Comparison of ENCODE assay signal across 1 cellular context in the genomic region with DNA sequence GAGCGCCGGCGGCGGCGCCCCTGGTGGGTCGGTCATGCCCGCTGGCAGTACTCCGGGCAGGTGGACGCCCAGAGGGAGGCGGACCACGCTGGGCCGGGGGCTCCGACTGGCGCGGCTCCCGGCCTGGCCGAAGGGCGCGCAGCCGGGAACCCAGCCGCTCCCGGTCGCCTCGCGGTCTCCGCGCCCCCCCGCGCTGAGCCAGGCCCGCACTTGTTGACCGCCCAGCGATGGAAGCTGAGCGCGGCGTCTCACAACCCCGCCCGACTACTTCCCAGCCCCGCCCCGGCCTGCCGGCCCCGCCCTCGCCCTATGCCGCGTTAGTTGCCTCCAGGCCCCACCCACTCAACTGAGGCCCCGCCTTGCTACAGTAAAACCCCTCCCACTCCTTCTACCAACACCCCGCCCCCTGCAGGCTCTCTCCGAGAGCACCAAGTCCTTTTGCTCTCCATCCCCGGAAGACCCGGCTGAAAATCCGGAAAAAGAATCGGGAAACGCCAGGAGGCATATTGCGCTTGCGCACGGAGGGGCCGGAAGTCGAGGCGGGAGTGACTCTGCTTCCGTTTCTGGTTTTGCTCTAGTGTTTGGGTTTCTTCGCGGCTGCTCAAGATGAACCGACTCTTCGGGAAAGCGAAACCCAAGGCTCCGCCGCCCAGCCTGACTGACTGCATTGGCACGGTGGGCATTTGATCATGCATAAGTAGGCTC.
TF ChIP-seq lines count a peak whose summit lies in the region.

Gene BAG1, minus strand, starts transcription at position 236 of the 705 bp plus-strand sequence.
Gene CHMP5, plus strand, starts transcription at position 577 of the 705 bp plus-strand sequence. Its CDS starts 30 bp downstream, at position 607.

TF ChIP-seq in GM12878, 131 proteins besides CTCF, POLR2A, EP300 and RAD21 (continued from another document and continues in another):
- TF ChIP-seq, protein P1, sequence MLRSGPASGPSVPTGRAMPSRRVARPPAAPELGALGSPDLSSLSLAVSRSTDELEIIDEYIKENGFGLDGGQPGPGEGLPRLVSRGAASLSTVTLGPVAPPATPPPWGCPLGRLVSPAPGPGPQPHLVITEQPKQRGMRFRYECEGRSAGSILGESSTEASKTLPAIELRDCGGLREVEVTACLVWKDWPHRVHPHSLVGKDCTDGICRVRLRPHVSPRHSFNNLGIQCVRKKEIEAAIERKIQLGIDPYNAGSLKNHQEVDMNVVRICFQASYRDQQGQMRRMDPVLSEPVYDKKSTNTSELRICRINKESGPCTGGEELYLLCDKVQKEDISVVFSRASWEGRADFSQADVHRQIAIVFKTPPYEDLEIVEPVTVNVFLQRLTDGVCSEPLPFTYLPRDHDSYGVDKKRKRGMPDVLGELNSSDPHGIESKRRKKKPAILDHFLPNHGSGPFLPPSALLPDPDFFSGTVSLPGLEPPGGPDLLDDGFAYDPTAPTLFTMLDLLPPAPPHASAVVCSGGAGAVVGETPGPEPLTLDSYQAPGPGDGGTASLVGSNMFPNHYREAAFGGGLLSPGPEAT (IDR thresholded peaks at IDR 0.05; ENCODE audit: low read depth) = peak; percentile 81
- no peak for TF ChIP-seq TCF12 (IDR thresholded peaks at IDR 0.05; ENCODE audit: low read depth, low read length)
- TF ChIP-seq CREB1 (IDR thresholded peaks at IDR 0.05; ENCODE audit: low read depth) = peak; percentile 80
- TF ChIP-seq DPF2 (IDR thresholded peaks at IDR 0.05) = peak; percentile 78; the same call in 1 of the 2 replicates
- 0 out of 2 replicates have a peak, but pooled peaks have one; percentile 17 for TF ChIP-seq ATF7 (IDR thresholded peaks at IDR 0.05; ENCODE audit: low read depth)
- TF ChIP-seq RBBP5 (conservative IDR thresholded peaks at IDR 0.05) = no peak
- TF ChIP-seq KDM1A (IDR thresholded peaks at IDR 0.05; ENCODE audit: borderline replicate concordance) = no peak
- TF ChIP-seq PAX8 (IDR thresholded peaks at IDR 0.05) = no peak
- TF ChIP-seq CHD1 (IDR thresholded peaks at IDR 0.05; ENCODE audit: low read depth, low read length) = no peak
- TF ChIP-seq RCOR1 (conservative IDR thresholded peaks at IDR 0.05; ENCODE audit: low read depth, low read length) = 0 out of 2 replicates have a peak, but pooled peaks have one; percentile 25
- 0 out of 2 replicates have a peak, but pooled peaks have one; percentile 35 for TF ChIP-seq ZNF217 (IDR thresholded peaks at IDR 0.05)
- TF ChIP-seq ZNF274 (IDR thresholded peaks at IDR 0.05; ENCODE audit: insufficient read depth, insufficient read length) = no peak
- no peak for TF ChIP-seq ZNF24 (IDR thresholded peaks at IDR 0.05)
- no peak for TF ChIP-seq YBX1 (IDR thresholded peaks at IDR 0.05)
- peak; percentile 94 for TF ChIP-seq EED (IDR thresholded peaks at IDR 0.05; ENCODE audit: low read depth)
- peak; percentile 88 for TF ChIP-seq GABPA (IDR thresholded peaks at IDR 0.05; ENCODE audit: low read depth)
- TF ChIP-seq, protein P2, sequence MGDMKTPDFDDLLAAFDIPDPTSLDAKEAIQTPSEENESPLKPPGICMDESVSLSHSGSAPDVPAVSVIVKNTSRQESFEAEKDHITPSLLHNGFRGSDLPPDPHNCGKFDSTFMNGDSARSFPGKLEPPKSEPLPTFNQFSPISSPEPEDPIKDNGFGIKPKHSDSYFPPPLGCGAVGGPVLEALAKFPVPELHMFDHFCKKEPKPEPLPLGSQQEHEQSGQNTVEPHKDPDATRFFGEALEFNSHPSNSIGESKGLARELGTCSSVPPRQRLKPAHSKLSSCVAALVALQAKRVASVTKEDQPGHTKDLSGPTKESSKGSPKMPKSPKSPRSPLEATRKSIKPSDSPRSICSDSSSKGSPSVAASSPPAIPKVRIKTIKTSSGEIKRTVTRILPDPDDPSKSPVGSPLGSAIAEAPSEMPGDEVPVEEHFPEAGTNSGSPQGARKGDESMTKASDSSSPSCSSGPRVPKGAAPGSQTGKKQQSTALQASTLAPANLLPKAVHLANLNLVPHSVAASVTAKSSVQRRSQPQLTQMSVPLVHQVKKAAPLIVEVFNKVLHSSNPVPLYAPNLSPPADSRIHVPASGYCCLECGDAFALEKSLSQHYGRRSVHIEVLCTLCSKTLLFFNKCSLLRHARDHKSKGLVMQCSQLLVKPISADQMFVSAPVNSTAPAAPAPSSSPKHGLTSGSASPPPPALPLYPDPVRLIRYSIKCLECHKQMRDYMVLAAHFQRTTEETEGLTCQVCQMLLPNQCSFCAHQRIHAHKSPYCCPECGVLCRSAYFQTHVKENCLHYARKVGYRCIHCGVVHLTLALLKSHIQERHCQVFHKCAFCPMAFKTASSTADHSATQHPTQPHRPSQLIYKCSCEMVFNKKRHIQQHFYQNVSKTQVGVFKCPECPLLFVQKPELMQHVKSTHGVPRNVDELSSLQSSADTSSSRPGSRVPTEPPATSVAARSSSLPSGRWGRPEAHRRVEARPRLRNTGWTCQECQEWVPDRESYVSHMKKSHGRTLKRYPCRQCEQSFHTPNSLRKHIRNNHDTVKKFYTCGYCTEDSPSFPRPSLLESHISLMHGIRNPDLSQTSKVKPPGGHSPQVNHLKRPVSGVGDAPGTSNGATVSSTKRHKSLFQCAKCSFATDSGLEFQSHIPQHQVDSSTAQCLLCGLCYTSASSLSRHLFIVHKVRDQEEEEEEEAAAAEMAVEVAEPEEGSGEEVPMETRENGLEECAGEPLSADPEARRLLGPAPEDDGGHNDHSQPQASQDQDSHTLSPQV (IDR thresholded peaks at IDR 0.05) = no peak
- peak; percentile 43 for TF ChIP-seq ZNF687 (IDR thresholded peaks at IDR 0.05)
- peak; percentile 64; the same call in 1 of the 2 replicates for TF ChIP-seq BACH1 (IDR thresholded peaks at IDR 0.05; ENCODE audit: borderline replicate concordance)
- peak in 1 of 2 experiments; percentile 48; a peak in 1 of 4 replicates for TF ChIP-seq SRF (IDR thresholded peaks at IDR 0.05; ENCODE audit: low read depth in 2 of 2, low read length in 2 of 2)
- TF ChIP-seq BMI1 (IDR thresholded peaks at IDR 0.05; ENCODE audit: borderline replicate concordance) = no peak
- peak; percentile 51; the same call in 1 of the 2 replicates for TF ChIP-seq RB1 (IDR thresholded peaks at IDR 0.05; ENCODE audit: borderline replicate concordance)
- TF ChIP-seq YY1 (IDR thresholded peaks at IDR 0.05; ENCODE audit: low read depth, low read length) = peak; percentile 26; the same call in 1 of the 2 replicates
- no peak for TF ChIP-seq EZH2 (IDR thresholded peaks at IDR 0.05; ENCODE audit: borderline replicate concordance, control insufficient read depth, low read depth, low read length)
- no peak for TF ChIP-seq ATF2 (IDR thresholded peaks at IDR 0.05; ENCODE audit: low read length)
- TF ChIP-seq, protein P3, sequence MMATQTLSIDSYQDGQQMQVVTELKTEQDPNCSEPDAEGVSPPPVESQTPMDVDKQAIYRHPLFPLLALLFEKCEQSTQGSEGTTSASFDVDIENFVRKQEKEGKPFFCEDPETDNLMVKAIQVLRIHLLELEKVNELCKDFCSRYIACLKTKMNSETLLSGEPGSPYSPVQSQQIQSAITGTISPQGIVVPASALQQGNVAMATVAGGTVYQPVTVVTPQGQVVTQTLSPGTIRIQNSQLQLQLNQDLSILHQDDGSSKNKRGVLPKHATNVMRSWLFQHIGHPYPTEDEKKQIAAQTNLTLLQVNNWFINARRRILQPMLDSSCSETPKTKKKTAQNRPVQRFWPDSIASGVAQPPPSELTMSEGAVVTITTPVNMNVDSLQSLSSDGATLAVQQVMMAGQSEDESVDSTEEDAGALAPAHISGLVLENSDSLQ (IDR thresholded peaks at IDR 0.05) = no peak
- no peak for TF ChIP-seq ZZZ3 (IDR thresholded peaks at IDR 0.05; ENCODE audit: control insufficient read depth, insufficient read length, low read depth)
- peak; percentile 51 for TF ChIP-seq SP1 (IDR thresholded peaks at IDR 0.05; ENCODE audit: low read depth, low read length)
- no peak for TF ChIP-seq NFYA (IDR thresholded peaks at IDR 0.05; ENCODE audit: borderline replicate concordance, low read depth, low read length)
- TF ChIP-seq STAT1 (conservative IDR thresholded peaks at IDR 0.05) = no peak
- no peak for TF ChIP-seq BCL11A (IDR thresholded peaks at IDR 0.05; ENCODE audit: low read depth, low read length)
- no peak for TF ChIP-seq NBN (IDR thresholded peaks at IDR 0.05)
- peak; percentile 40 for TF ChIP-seq HDGF (IDR thresholded peaks at IDR 0.05)
- TF ChIP-seq ZNF207 (IDR thresholded peaks at IDR 0.05; ENCODE audit: borderline replicate concordance) = 0 out of 2 replicates have a peak, but pooled peaks have one; percentile 66
- TF ChIP-seq SPI1 (IDR thresholded peaks at IDR 0.05; ENCODE audit: borderline replicate concordance, insufficient read depth, low read depth, low read length) = peak; percentile 33; the same call in 1 of the 2 replicates
- no peak for TF ChIP-seq ASH2L (IDR thresholded peaks at IDR 0.05; ENCODE audit: borderline replicate concordance, low read depth)
- TF ChIP-seq E2F8 (IDR thresholded peaks at IDR 0.05; ENCODE audit: low read depth, partially characterized antibody) = no peak
- no peak for TF ChIP-seq STAT3 (IDR thresholded peaks at IDR 0.05; ENCODE audit: low read depth, low read length)
- TF ChIP-seq MTA3 (IDR thresholded peaks at IDR 0.05; ENCODE audit: borderline replicate concordance, low read length) = no peak
- TF ChIP-seq, protein P4, sequence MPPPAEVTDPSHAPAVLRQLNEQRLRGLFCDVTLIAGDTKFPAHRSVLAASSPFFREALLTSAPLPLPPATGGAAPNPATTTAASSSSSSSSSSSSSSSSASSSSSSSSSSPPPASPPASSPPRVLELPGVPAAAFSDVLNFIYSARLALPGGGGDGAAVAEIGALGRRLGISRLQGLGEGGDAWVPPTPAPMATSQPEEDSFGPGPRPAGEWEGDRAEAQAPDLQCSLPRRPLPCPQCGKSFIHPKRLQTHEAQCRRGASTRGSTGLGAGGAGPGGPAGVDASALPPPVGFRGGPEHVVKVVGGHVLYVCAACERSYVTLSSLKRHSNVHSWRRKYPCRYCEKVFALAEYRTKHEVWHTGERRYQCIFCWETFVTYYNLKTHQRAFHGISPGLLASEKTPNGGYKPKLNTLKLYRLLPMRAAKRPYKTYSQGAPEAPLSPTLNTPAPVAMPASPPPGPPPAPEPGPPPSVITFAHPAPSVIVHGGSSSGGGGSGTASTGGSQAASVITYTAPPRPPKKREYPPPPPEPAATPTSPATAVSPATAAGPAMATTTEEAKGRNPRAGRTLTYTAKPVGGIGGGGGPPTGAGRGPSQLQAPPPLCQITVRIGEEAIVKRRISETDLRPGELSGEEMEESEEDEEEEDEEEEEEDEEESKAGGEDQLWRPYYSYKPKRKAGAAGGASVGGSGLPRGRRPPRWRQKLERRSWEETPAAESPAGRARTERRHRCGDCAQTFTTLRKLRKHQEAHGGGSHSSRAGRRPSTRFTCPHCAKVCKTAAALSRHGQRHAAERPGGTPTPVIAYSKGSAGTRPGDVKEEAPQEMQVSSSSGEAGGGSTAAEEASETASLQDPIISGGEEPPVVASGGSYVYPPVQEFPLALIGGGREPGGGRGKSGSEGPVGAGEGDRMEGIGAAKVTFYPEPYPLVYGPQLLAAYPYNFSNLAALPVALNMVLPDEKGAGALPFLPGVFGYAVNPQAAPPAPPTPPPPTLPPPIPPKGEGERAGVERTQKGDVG (CRISPR knock-in tag; IDR thresholded peaks at IDR 0.05) = no peak
- TF ChIP-seq CHD4 (IDR thresholded peaks at IDR 0.05) = no peak
- 0 out of 2 replicates have a peak, but pooled peaks have one; percentile 34 for TF ChIP-seq IRF4 (IDR thresholded peaks at IDR 0.05; ENCODE audit: low read depth, low read length)
